In genomic region chr1:65412256-65412983, GRCh38 we compare ENCODE assay signal across 1 cellular context.
TF ChIP-seq lines count a peak whose summit lies in the region.

No MANE protein-coding gene starts in this region.

TF ChIP-seq in K562, 482 proteins besides CTCF, POLR2A, EP300 and RAD21 (continued from another document and continues in another):
- peak; percentile 51; the same call in 1 of the 2 replicates for TF ChIP-seq ZNF311 (CRISPR knock-in tag; IDR thresholded peaks at IDR 0.05)
- no peak; the same call in 1 of the 2 replicates for TF ChIP-seq EZH2 (IDR thresholded peaks at IDR 0.05; ENCODE audit: borderline replicate concordance, low read depth, low read length)
- TF ChIP-seq CREB1 (IDR thresholded peaks at IDR 0.05): peak; percentile 77
- TF ChIP-seq CREB1 (CRISPR knock-in tag; IDR thresholded peaks at IDR 0.05): no peak
- TF ChIP-seq CREM (IDR thresholded peaks at IDR 0.05; ENCODE audit: low read depth): peak; percentile 78
- no peak for TF ChIP-seq E2F6 (IDR thresholded peaks at IDR 0.05; ENCODE audit: borderline replicate concordance in 1 of 2, extremely low read depth in 1 of 2, insufficient read depth in 1 of 2, insufficient read length in 1 of 2, low read depth in 1 of 2, low read length in 1 of 2, poor library complexity in 1 of 2, severe bottlenecking in 1 of 2)
- no peak for TF ChIP-seq ZNF695 (CRISPR knock-in tag; IDR thresholded peaks at IDR 0.05)
- TF ChIP-seq TSC22D4 (tag; IDR thresholded peaks at IDR 0.05): no peak
- no peak for TF ChIP-seq ETV1 (tag; conservative IDR thresholded peaks at IDR 0.05; ENCODE audit: low read depth)
- TF ChIP-seq SP1 (CRISPR knock-in tag; IDR thresholded peaks at IDR 0.05): peak; percentile 75
- no peak for TF ChIP-seq WHSC1 (IDR thresholded peaks at IDR 0.05; ENCODE audit: low read length)
- TF ChIP-seq, protein P1, sequence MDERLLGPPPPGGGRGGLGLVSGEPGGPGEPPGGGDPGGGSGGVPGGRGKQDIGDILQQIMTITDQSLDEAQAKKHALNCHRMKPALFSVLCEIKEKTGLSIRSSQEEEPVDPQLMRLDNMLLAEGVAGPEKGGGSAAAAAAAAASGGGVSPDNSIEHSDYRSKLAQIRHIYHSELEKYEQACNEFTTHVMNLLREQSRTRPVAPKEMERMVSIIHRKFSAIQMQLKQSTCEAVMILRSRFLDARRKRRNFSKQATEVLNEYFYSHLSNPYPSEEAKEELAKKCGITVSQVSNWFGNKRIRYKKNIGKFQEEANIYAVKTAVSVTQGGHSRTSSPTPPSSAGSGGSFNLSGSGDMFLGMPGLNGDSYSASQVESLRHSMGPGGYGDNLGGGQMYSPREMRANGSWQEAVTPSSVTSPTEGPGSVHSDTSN (CRISPR knock-in tag; IDR thresholded peaks at IDR 0.05; ENCODE audit: low read depth): no peak; the same call in none of the 2 replicates
- TF ChIP-seq, protein P1 (tag; conservative IDR thresholded peaks at IDR 0.05; ENCODE audit: low read depth): peak; percentile 99
- TF ChIP-seq CC2D1A (IDR thresholded peaks at IDR 0.05): peak; percentile 98
- TF ChIP-seq XRCC5 (IDR thresholded peaks at IDR 0.05; ENCODE audit: low read depth, low read length): no peak
- no peak for TF ChIP-seq YY1 (IDR thresholded peaks at IDR 0.05; ENCODE audit: borderline replicate concordance in 1 of 3, control insufficient read depth in 1 of 3, extremely low read depth in 1 of 3, insufficient read depth in 3 of 3, insufficient read length in 1 of 3, insufficient replicate concordance in 2 of 3, low read depth in 1 of 3, low read length in 2 of 3)
- no peak for TF ChIP-seq THRAP3 (IDR thresholded peaks at IDR 0.05; ENCODE audit: borderline replicate concordance)
- TF ChIP-seq CHD7 (IDR thresholded peaks at IDR 0.05; ENCODE audit: low read depth, low read length): no peak
- TF ChIP-seq RFX7 (CRISPR knock-in tag; IDR thresholded peaks at IDR 0.05): no peak
- peak; percentile 80 for TF ChIP-seq EHMT2 (IDR thresholded peaks at IDR 0.05)
- peak; percentile 98 for TF ChIP-seq KLF16 (IDR thresholded peaks at IDR 0.05)
- TF ChIP-seq, protein P2, sequence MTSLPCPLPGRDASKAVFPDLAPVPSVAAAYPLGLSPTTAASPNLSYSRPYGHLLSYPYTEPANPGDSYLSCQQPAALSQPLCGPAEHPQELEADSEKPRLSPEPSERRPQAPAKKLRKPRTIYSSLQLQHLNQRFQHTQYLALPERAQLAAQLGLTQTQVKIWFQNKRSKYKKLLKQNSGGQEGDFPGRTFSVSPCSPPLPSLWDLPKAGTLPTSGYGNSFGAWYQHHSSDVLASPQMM (CRISPR knock-in tag; IDR thresholded peaks at IDR 0.05): no peak
- TF ChIP-seq ZNF561 (CRISPR knock-in tag; conservative IDR thresholded peaks at IDR 0.05): no peak
- peak; percentile 83; the same call in 1 of the 2 replicates for TF ChIP-seq MECOM (CRISPR knock-in tag; IDR thresholded peaks at IDR 0.05)
- TF ChIP-seq HNRNPK (IDR thresholded peaks at IDR 0.05; ENCODE audit: low read depth, low read length, poor library complexity, severe bottlenecking): no peak
- no peak for TF ChIP-seq RB1 (IDR thresholded peaks at IDR 0.05; ENCODE audit: low read depth)
- TF ChIP-seq POLR3A (IDR thresholded peaks at IDR 0.05; ENCODE audit: borderline replicate concordance, extremely low read depth, insufficient read depth, insufficient read length): no peak
- no peak for TF ChIP-seq ZNF668 (CRISPR knock-in tag; IDR thresholded peaks at IDR 0.05)
- TF ChIP-seq STAT5B (CRISPR knock-in tag; IDR thresholded peaks at IDR 0.05): no peak
- no peak for TF ChIP-seq MYBL2 (IDR thresholded peaks at IDR 0.05; ENCODE audit: low read depth)
- no peak for TF ChIP-seq MYBL2 (CRISPR knock-in tag; IDR thresholded peaks at IDR 0.05; ENCODE audit: borderline replicate concordance)
- no peak for TF ChIP-seq ZZZ3 (IDR thresholded peaks at IDR 0.05)
- TF ChIP-seq, protein P3, sequence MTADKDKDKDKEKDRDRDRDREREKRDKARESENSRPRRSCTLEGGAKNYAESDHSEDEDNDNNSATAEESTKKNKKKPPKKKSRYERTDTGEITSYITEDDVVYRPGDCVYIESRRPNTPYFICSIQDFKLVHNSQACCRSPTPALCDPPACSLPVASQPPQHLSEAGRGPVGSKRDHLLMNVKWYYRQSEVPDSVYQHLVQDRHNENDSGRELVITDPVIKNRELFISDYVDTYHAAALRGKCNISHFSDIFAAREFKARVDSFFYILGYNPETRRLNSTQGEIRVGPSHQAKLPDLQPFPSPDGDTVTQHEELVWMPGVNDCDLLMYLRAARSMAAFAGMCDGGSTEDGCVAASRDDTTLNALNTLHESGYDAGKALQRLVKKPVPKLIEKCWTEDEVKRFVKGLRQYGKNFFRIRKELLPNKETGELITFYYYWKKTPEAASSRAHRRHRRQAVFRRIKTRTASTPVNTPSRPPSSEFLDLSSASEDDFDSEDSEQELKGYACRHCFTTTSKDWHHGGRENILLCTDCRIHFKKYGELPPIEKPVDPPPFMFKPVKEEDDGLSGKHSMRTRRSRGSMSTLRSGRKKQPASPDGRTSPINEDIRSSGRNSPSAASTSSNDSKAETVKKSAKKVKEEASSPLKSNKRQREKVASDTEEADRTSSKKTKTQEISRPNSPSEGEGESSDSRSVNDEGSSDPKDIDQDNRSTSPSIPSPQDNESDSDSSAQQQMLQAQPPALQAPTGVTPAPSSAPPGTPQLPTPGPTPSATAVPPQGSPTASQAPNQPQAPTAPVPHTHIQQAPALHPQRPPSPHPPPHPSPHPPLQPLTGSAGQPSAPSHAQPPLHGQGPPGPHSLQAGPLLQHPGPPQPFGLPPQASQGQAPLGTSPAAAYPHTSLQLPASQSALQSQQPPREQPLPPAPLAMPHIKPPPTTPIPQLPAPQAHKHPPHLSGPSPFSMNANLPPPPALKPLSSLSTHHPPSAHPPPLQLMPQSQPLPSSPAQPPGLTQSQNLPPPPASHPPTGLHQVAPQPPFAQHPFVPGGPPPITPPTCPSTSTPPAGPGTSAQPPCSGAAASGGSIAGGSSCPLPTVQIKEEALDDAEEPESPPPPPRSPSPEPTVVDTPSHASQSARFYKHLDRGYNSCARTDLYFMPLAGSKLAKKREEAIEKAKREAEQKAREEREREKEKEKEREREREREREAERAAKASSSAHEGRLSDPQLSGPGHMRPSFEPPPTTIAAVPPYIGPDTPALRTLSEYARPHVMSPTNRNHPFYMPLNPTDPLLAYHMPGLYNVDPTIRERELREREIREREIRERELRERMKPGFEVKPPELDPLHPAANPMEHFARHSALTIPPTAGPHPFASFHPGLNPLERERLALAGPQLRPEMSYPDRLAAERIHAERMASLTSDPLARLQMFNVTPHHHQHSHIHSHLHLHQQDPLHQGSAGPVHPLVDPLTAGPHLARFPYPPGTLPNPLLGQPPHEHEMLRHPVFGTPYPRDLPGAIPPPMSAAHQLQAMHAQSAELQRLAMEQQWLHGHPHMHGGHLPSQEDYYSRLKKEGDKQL (CRISPR knock-in tag; IDR thresholded peaks at IDR 0.05; ENCODE audit: borderline replicate concordance): no peak
- no peak for TF ChIP-seq ZNF507 (tag; conservative IDR thresholded peaks at IDR 0.05)
- TF ChIP-seq RBM22 (IDR thresholded peaks at IDR 0.05; ENCODE audit: low read depth, low read length, poor library complexity, severe bottlenecking): no peak
- TF ChIP-seq CBX2 (IDR thresholded peaks at IDR 0.05; ENCODE audit: insufficient read depth, low read length, poor library complexity, severe bottlenecking): no peak
- TF ChIP-seq HNRNPUL1 (IDR thresholded peaks at IDR 0.05; ENCODE audit: low read length): no peak
- no peak; the same call in 1 of the 2 replicates for TF ChIP-seq KAT8 (IDR thresholded peaks at IDR 0.05; ENCODE audit: low read depth)
- TF ChIP-seq PTBP1 (IDR thresholded peaks at IDR 0.05; ENCODE audit: low read depth, low read length): no peak
- TF ChIP-seq MBD1 (CRISPR knock-in tag; IDR thresholded peaks at IDR 0.05): no peak
- no peak for TF ChIP-seq NCOA4 (IDR thresholded peaks at IDR 0.05; ENCODE audit: partially characterized antibody)
- no peak for TF ChIP-seq CHD2 (IDR thresholded peaks at IDR 0.05; ENCODE audit: low read depth, low read length)
- no peak for TF ChIP-seq ZNF408 (CRISPR knock-in tag; IDR thresholded peaks at IDR 0.05; ENCODE audit: low read depth)
